Comparison of ENCODE assay signal across 11 cellular contexts in genomic region chr3:12822725-12823373, GRCh38. TPM values are rescaled to one million over a fixed set of nuclear protein-coding genes. Genes with fewer than 3 reads are reported as not detected.
DNase-seq lines count a peak whose midpoint lies in the region; ATAC-seq, FAIRE-seq and TF ChIP-seq lines count a peak whose summit lies in the region.
"Had no signal": no experiment of that assay in that cellular context is flagged by ENCODE, and none has a peak within 500 bp of the region (broad histone marks: within the 10 kb centered on the region; RNA-seq: fewer than 3 reads in every experiment).

No MANE protein-coding gene starts in this region.

- ATAC-seq in heart left ventricle: no peak
- ATAC-seq in gastrocnemius medialis: no peak

- FAIRE-seq in urothelium cell line (lab: Jason Lieb, UNC): no peak
- FAIRE-seq: endothelial cell of umbilical vein had no signal

- peak; percentile 36 to 48 for DNase-seq in cardiac muscle cell (ENCODE audit: low read depth in 1 of 2, low spot score in 1 of 2)
- DNase-seq in heart left ventricle: no peak
- DNase-seq in SK-MEL-5 (ENCODE audit: low read depth, low spot score): peak; percentile 74
- DNase-seq in fibroblast of the aortic adventitia (ENCODE audit: low read depth): peak; percentile 59
- peak; percentile 44 for DNase-seq in urothelium cell line (ENCODE audit: low spot score)
- DNase-seq in NCI-H82 treated with DMSO at 0.1 percent for 48 hours (lab: John Stamatoyannopoulos, UW; ENCODE audit: unreplicated experiment): no peak
- DNase-seq in NCI-H774 (lab: John Stamatoyannopoulos, UW): no peak
- DNase-seq in gastrocnemius medialis: no peak
- DNase-seq: activated T-cell treated with anti-CD3 and anti-CD28 coated beads, Interleukin-2, amount 50 U/mL, for 48 hours; CD8-positive, alpha-beta memory T cell had no signal

- H3K27ac ChIP-seq in cardiac muscle cell (no peak overlapping the region), heart left ventricle (no peak overlapping the region), gastrocnemius medialis (peak overlapping the region in 2 of 4 donors; percentile 49 to 63)

- H3K9me3 ChIP-seq in cardiac muscle cell (ENCODE audit: low read depth) (no peaks in the 10 kb centered on the region), heart left ventricle (no peaks in the 10 kb centered on the region), gastrocnemius medialis (no peaks in the 10 kb centered on the region)

- WGBS in heart left ventricle, 4 donors: 61 to 69% (median 67%) methylated on average over 8 of the region's 8 CpGs

- no peaks in the 10 kb centered on the region for H3K27me3 ChIP-seq in cardiac muscle cell
- no peaks in the 10 kb centered on the region for H3K27me3 ChIP-seq in heart left ventricle
- no peaks in the 10 kb centered on the region for H3K27me3 ChIP-seq in gastrocnemius medialis

- H3K4me1 ChIP-seq in cardiac muscle cell (ENCODE audit: low read depth) (no peaks in the 10 kb centered on the region), heart left ventricle (peaks cover 0 to 10% (median 0%) of the 10 kb centered on the region in 12 donors), gastrocnemius medialis (peaks cover under 1 to 1% of the 10 kb centered on the region in 2 donors)

- in situ Hi-C loops in SK-MEL-5 (cut with HindIII; ENCODE audit: low pct_unique_long_range_greater_than_20kb, low sequenced_read_pairs): no loop called here
- in situ Hi-C loops in gastrocnemius medialis (cut with MboI; ENCODE audit: low sequenced_read_pairs in 4 of 4): no loop called here

- H3K4me3 ChIP-seq in cardiac muscle cell (no peak overlapping the region), heart left ventricle (no peak overlapping the region), fibroblast of the aortic adventitia (ENCODE audit: low read depth, low read length) (no peak overlapping the region), gastrocnemius medialis (no peak overlapping the region)

- peaks cover 23% of the 10 kb centered on the region for H3K36me3 ChIP-seq in cardiac muscle cell
- peaks cover 0 to 81% (median 55%) of the 10 kb centered on the region in 9 donors for H3K36me3 ChIP-seq in heart left ventricle
- peaks cover 2 to 61% of the 10 kb centered on the region in 2 donors for H3K36me3 ChIP-seq in gastrocnemius medialis

- no peak for TF ChIP-seq POLR2A in heart left ventricle (IDR thresholded peaks at IDR 0.05)
- no peak for TF ChIP-seq POLR2A in gastrocnemius medialis (IDR thresholded peaks at IDR 0.05)

- intact Hi-C loops in heart left ventricle (cut with DNase I): no loop called here
- intact Hi-C loops in gastrocnemius medialis (cut with DNase I; ENCODE audit: low total_unique reads): no loop called here

- TF ChIP-seq CTCF in cardiac muscle cell (IDR thresholded peaks at IDR 0.05; ENCODE audit: low read depth, low read length) (peak; percentile 45), heart left ventricle (IDR thresholded peaks at IDR 0.05) (no peak), fibroblast of the aortic adventitia (IDR thresholded peaks at IDR 0.05; ENCODE audit: insufficient read depth, low read length) (peak; percentile 54), gastrocnemius medialis (IDR thresholded peaks at IDR 0.05 in 4 of 5, conservative IDR thresholded peaks at IDR 0.05 in 1 of 5) (no peak)

RNA-seq across cellular contexts. Expression of gene RPL32, which starts 18.5 kb away (rescaled TPM):
- 824 and 1,421 TPM in 2 replicates for total RNA-seq in cardiac muscle cell
- polyA plus RNA-seq in cardiac muscle cell: 726 and 889 TPM in 2 replicates
- total RNA-seq in heart left ventricle: 1,000 to 10,000 TPM in 3 of 9 donors, 100 to 1,000 TPM in 6; 377 to 1,128 (median 947) TPM
- polyA plus RNA-seq in heart left ventricle: 1,000 to 10,000 TPM; 1,409 to 1,620 TPM
- 3,441 and 3,581 TPM in 2 replicates for total RNA-seq in SK-MEL-5 (2014; rRNA removed; shearing (Covaris generic))
- polyA plus RNA-seq in SK-MEL-5 (2015; cell fraction: cytosol; rRNA removed): 1,229 and 1,284 TPM in 2 replicates
- polyA plus RNA-seq in SK-MEL-5 (2015; cell fraction: nucleus; rRNA removed): 323 and 338 TPM in 2 replicates
- 213 and 1,353 TPM in 2 replicates for total RNA-seq in fibroblast of the aortic adventitia (ENCODE audit: low replicate concordance)
- total RNA-seq in gastrocnemius medialis: 1,000 to 10,000 TPM in 2 of 4 donors, 100 to 1,000 TPM in 2; 765 to 1,204 (median 990) TPM

RNA-seq across cellular contexts. Expression of gene CAND2, which starts 26.4 kb away (rescaled TPM):
- total RNA-seq in cardiac muscle cell: 50.6 and 80.3 TPM in 2 replicates
- polyA plus RNA-seq in cardiac muscle cell: 35.2 and 44.7 TPM in 2 replicates
- total RNA-seq in heart left ventricle: 10 to 100 TPM; 44.6 to 87.5 (median 68.6) TPM
- 10 to 100 TPM; 11.7 to 36.2 TPM for polyA plus RNA-seq in heart left ventricle
- 0.35 and 0.48 TPM in 2 replicates for total RNA-seq in SK-MEL-5 (2014; rRNA removed; shearing (Covaris generic))
- polyA plus RNA-seq in SK-MEL-5 (2015; cell fraction: cytosol; rRNA removed): 0.27 and 0.29 TPM in 2 replicates
- 0.22 and 0.28 TPM in 2 replicates for polyA plus RNA-seq in SK-MEL-5 (2015; cell fraction: nucleus; rRNA removed)
- total RNA-seq in fibroblast of the aortic adventitia (ENCODE audit: low replicate concordance): 6.1 and 11.4 TPM in 2 replicates
- total RNA-seq in gastrocnemius medialis: 100 to 1,000 TPM; 133 to 308 (median 181) TPM

Comparison
In these comparisons a context has a peak if more than half of its experiments do, and no peak if none do; other contexts are left out.
1. DNase-seq: peak in cardiac muscle cell (2 of 2), SK-MEL-5 (single experiment), fibroblast of the aortic adventitia (single experiment) and urothelium cell line (single experiment); none in heart left ventricle (0 of 5), NCI-H82 treated with DMSO at 0.1 percent for 48 hours (single experiment), NCI-H774 (single experiment) and gastrocnemius medialis (0 of 2).
2. CTCF ChIP-seq: peak in cardiac muscle cell (single experiment) and fibroblast of the aortic adventitia (single experiment); none in heart left ventricle (0 of 12) and gastrocnemius medialis (0 of 5).